ENCODE assay signal across 8 cellular contexts in the genomic region with DNA sequence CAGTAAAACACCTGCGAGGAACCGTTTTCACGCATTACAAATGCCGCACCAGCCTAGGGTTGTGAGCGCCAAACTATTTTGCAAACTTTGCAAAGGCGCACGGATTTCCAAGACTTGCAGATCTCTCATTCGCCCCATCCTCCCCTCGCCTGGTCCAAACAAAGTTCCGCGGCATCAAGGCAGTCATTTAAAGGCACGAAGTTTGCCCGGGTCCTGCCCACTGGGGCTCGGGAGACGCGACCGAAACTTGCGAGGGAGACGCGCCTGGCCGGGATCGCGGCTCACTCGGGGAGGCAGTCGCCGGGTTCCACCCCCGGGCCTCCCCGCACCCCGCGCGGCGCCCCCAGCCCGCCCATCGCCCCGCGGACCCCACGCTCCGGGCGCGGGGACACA. TPM values are rescaled to one million over a fixed set of nuclear protein-coding genes. Genes with fewer than 3 reads are reported as not detected.
DNase-seq lines count a peak whose midpoint lies in the region; ATAC-seq, FAIRE-seq and TF ChIP-seq lines count a peak whose summit lies in the region.

No MANE protein-coding gene starts in this region.

- H3K79me2 ChIP-seq in mesendoderm (ENCODE audit: control insufficient read depth, insufficient read depth, low read length): peaks cover 23% of the 10 kb centered on the region

- H3K4me1 ChIP-seq in A549 (peaks cover 11% of the 10 kb centered on the region), mesendoderm (ENCODE audit: control insufficient read depth, low read depth, low read length) (peaks cover 4% of the 10 kb centered on the region), suprapubic skin (peaks cover 29% of the 10 kb centered on the region)

- no peak for TF ChIP-seq RAD21 in A549 (conservative IDR thresholded peaks at IDR 0.05 in 1 of 2, IDR thresholded peaks at IDR 0.05 in 1 of 2)

- no peak for TF ChIP-seq EP300 in A549 (IDR thresholded peaks at IDR 0.05)
- no peak for TF ChIP-seq EP300 in suprapubic skin (IDR thresholded peaks at IDR 0.05)

- H3K27ac ChIP-seq in A549 (peak overlapping the region; percentile 86 to 98), mesendoderm (ENCODE audit: low read depth, low read length) (peak overlapping the region; percentile 93), suprapubic skin (peak overlapping the region; percentile 98)

- peak overlapping the region; percentile 81 for H3K9ac ChIP-seq in mesendoderm (ENCODE audit: low read length)

- H3K27ac Mint-ChIP-seq in effector memory CD8-positive, alpha-beta T cell: no peak overlapping the region

- H3K79me1 ChIP-seq in mesendoderm (ENCODE audit: low read length): peaks cover 2% of the 10 kb centered on the region

- H2BK120ac ChIP-seq in mesendoderm (ENCODE audit: low read depth, low read length): peak overlapping the region; percentile 8

- DNase-seq in A549 (ENCODE audit: low read depth in 1 of 2, low spot score in 1 of 2) (peak; percentile 25 to 40), mesendoderm (peak; percentile 62), suprapubic skin (ENCODE audit: low spot score in 2 of 2) (peak; percentile 72 to 81), SHP77 treated with DMSO at 0.1 percent for 48 hours (lab: John Stamatoyannopoulos, UW) (no peak)
- DNase-seq in activated CD4-positive, alpha-beta T cell treated with anti-CD3 and anti-CD28 coated beads for 4 hours: peak; percentile 14 to 21
- DNase-seq in effector memory CD8-positive, alpha-beta T cell: peak in 1 of 3 experiments; percentile 11

- H2BK5ac ChIP-seq in mesendoderm (ENCODE audit: low read length): no peak overlapping the region

- H3K4me2 ChIP-seq in A549 (peak overlapping the region; percentile 94), mesendoderm (ENCODE audit: low read length) (peak overlapping the region; percentile 70)

- CTCF ChIA-PET in A549 (lab: Yijun Ruan, JAX): interaction anchor here (3.4 kb wide), 1 partner anchor 147 kb away, joined by 14 read pairs; no protein-coding TSS in a partner anchor

- H3K4me3 ChIP-seq in A549 (peak overlapping the region; percentile 75), mesendoderm (ENCODE audit: low read length) (peak overlapping the region; percentile 83), suprapubic skin (peak overlapping the region; percentile 99)

- peak overlapping the region; percentile 100 for H3K18ac ChIP-seq in mesendoderm (ENCODE audit: low read length)

- H3K9me3 ChIP-seq in A549 (no peaks in the 10 kb centered on the region), suprapubic skin (no peaks in the 10 kb centered on the region)

- H3K56ac ChIP-seq in mesendoderm (ENCODE audit: low read length): peak overlapping the region; percentile 91

- no peak overlapping the region for H4K5ac ChIP-seq in mesendoderm (ENCODE audit: low read length)

- ATAC-seq in A549 (peak in 1 of 2 experiments; percentile 56; a peak in 5 of 6 replicates), GM18868 (IDR thresholded peaks at IDR 0.05; ENCODE audit: unreplicated experiment) (peak; percentile 6), HG03460 (IDR thresholded peaks at IDR 0.05; ENCODE audit: unreplicated experiment) (peak; percentile 5)
- ATAC-seq in effector memory CD8-positive, alpha-beta T cell (replicated peaks): peak; percentile 16

- WGBS in A549 (ENCODE audit: missing lambda C conversion rate): 2% methylated on average over 26 of the region's 40 CpGs
- no CpG with 5 or more reads among the region's 40 CpGs for WGBS in mesendoderm (ENCODE audit: extremely low coverage, insufficient coverage, low lambda C conversion rate)
- WGBS in suprapubic skin: 0% methylated on average over 6 of the region's 40 CpGs

- POLR2A ChIA-PET in A549 (lab: Yijun Ruan, JAX): no interaction called here

- no peak overlapping the region for H4K8ac ChIP-seq in mesendoderm (ENCODE audit: low read depth, low read length)

- H3K9me3 Mint-ChIP-seq in effector memory CD8-positive, alpha-beta T cell: no peaks in the 10 kb centered on the region

- H3K36me3 ChIP-seq in mesendoderm (ENCODE audit: control insufficient read depth, insufficient read depth, low read length) (no peaks in the 10 kb centered on the region), suprapubic skin (no peaks in the 10 kb centered on the region)

- peak overlapping the region; percentile 49 for H3K4ac ChIP-seq in mesendoderm (ENCODE audit: low read depth, low read length)

- no peak overlapping the region for H3K23ac ChIP-seq in mesendoderm (ENCODE audit: low read length)

- TF ChIP-seq POLR2A in A549 (IDR thresholded peaks at IDR 0.05; ENCODE audit: low read length): no peak
- no peak for TF ChIP-seq POLR2A in suprapubic skin (IDR thresholded peaks at IDR 0.05)

- H2AK5ac ChIP-seq in mesendoderm (ENCODE audit: low read length): no peak overlapping the region

- no peaks in the 10 kb centered on the region for H3K36me3 Mint-ChIP-seq in effector memory CD8-positive, alpha-beta T cell (ENCODE audit: insufficient read depth)

- no peak for FAIRE-seq in A549 (lab: Jason Lieb, UNC)

- no peak for TF ChIP-seq CTCF in A549 (IDR thresholded peaks at IDR 0.05)
- no peak for TF ChIP-seq CTCF in suprapubic skin (IDR thresholded peaks at IDR 0.05)

- peak overlapping the region; percentile 71 to 75 for H3K4me3 Mint-ChIP-seq in effector memory CD8-positive, alpha-beta T cell

- peaks cover 4 to 7% of the 10 kb centered on the region in 2 donors for H3K4me1 Mint-ChIP-seq in effector memory CD8-positive, alpha-beta T cell (ENCODE audit: low read depth in 2 of 2)

- peak overlapping the region; percentile 4 for H2BK15ac ChIP-seq in mesendoderm (replicated peaks; ENCODE audit: low read depth)

- H3K27me3 Mint-ChIP-seq in effector memory CD8-positive, alpha-beta T cell: peaks cover 13 to 28% of the 10 kb centered on the region in 2 donors

- H3K27me3 ChIP-seq in mesendoderm (ENCODE audit: insufficient read depth, low read length, poor library complexity): no peaks in the 10 kb centered on the region
- no peaks in the 10 kb centered on the region for H3K27me3 ChIP-seq in suprapubic skin

TF ChIP-seq in A549, 52 proteins besides CTCF, POLR2A, EP300 and RAD21:
- TF ChIP-seq MYC (IDR thresholded peaks at IDR 0.05; ENCODE audit: borderline replicate concordance, low read length): no peak
- TF ChIP-seq CBX2 (IDR thresholded peaks at IDR 0.05; ENCODE audit: borderline replicate concordance, low read depth): no peak
- no peak for TF ChIP-seq ZC3H11A (IDR thresholded peaks at IDR 0.05)
- TF ChIP-seq RCOR1 (IDR thresholded peaks at IDR 0.05; ENCODE audit: low read depth, low read length): no peak
- no peak for TF ChIP-seq CHD4 (IDR thresholded peaks at IDR 0.05; ENCODE audit: borderline replicate concordance)
- no peak for TF ChIP-seq JUNB (IDR thresholded peaks at IDR 0.05)
- no peak for TF ChIP-seq HOXB5 (CRISPR knock-in tag; IDR thresholded peaks at IDR 0.05)
- no peak for TF ChIP-seq EHMT2 (IDR thresholded peaks at IDR 0.05; ENCODE audit: low read depth)
- TF ChIP-seq NFE2L2 (conservative IDR thresholded peaks at IDR 0.05; ENCODE audit: low read length): no peak
- no peak for TF ChIP-seq RFX5 (IDR thresholded peaks at IDR 0.05)
- no peak for TF ChIP-seq MAFK (IDR thresholded peaks at IDR 0.05; ENCODE audit: partially characterized antibody)
- no peak for TF ChIP-seq NPAS2 (CRISPR knock-in tag; IDR thresholded peaks at IDR 0.05; ENCODE audit: borderline replicate concordance)
- TF ChIP-seq KDM1A (IDR thresholded peaks at IDR 0.05; ENCODE audit: low read depth): no peak
- no peak for TF ChIP-seq CEBPB (IDR thresholded peaks at IDR 0.05)
TF ChIP-seq in A549: peak in this region for 0.

RNA-seq across cellular contexts. Expression of a gene that starts 0.6 kb away (rescaled TPM):
- polyA plus RNA-seq in A549 (2011; rRNA removed) (16.8 and 18.2 TPM in 2 replicates), A549 (2017; fragmentation: RNase III; extraction: RNeasy Plus Mini Kit Qiagen cat#74134 plus additional on column Dnase treatment) (10.4 to 11.7 TPM (median 10.6 TPM) in 3 replicates)
- polyA plus RNA-seq in A549 (2012; cell fraction: cytosol; rRNA removed): 7.1 and 8.7 TPM in 2 replicates
- 5.2 and 6.9 TPM in 2 replicates for polyA plus RNA-seq in A549 (2012; cell fraction: nucleus; rRNA removed)
- polyA minus RNA-seq in A549 (2011; rRNA and poly(A)+ RNA removed): 14.3 and 14.4 TPM in 2 replicates
- 19.8 TPM for polyA plus RNA-seq in mesendoderm (2013, experiment 1 of 2)
- 19.1 TPM for polyA plus RNA-seq in mesendoderm (2013, experiment 2 of 2)
- 10 to 100 TPM; 23.2 to 33.8 (median 27.7) TPM for total RNA-seq in suprapubic skin
